ENCODE assay signal across 1 cellular context in the genomic region with DNA sequence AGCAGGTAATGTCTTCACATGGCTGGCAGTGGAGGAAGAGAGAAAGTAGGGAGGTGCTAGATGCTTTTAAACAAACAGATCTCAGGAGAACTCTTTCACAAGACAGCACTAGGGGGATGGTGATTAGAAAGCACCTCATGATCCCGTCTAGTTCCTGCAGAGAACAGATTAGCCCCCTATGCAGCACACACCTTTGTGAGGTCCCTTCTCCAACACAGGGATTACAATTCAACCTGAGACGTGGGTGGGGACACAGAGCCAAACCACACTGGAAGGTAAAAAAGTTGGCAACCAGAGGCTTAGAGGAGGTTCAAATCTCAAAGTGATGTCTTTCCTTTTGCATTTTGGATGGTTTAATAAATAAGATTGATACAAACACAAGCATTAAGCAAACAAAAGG.
TF ChIP-seq lines count a peak whose summit lies in the region.

No MANE protein-coding gene starts in this region.

TF ChIP-seq in GM23338, 12 proteins besides CTCF, POLR2A, EP300 and RAD21 (continued from another document):
- TF ChIP-seq, protein P1, sequence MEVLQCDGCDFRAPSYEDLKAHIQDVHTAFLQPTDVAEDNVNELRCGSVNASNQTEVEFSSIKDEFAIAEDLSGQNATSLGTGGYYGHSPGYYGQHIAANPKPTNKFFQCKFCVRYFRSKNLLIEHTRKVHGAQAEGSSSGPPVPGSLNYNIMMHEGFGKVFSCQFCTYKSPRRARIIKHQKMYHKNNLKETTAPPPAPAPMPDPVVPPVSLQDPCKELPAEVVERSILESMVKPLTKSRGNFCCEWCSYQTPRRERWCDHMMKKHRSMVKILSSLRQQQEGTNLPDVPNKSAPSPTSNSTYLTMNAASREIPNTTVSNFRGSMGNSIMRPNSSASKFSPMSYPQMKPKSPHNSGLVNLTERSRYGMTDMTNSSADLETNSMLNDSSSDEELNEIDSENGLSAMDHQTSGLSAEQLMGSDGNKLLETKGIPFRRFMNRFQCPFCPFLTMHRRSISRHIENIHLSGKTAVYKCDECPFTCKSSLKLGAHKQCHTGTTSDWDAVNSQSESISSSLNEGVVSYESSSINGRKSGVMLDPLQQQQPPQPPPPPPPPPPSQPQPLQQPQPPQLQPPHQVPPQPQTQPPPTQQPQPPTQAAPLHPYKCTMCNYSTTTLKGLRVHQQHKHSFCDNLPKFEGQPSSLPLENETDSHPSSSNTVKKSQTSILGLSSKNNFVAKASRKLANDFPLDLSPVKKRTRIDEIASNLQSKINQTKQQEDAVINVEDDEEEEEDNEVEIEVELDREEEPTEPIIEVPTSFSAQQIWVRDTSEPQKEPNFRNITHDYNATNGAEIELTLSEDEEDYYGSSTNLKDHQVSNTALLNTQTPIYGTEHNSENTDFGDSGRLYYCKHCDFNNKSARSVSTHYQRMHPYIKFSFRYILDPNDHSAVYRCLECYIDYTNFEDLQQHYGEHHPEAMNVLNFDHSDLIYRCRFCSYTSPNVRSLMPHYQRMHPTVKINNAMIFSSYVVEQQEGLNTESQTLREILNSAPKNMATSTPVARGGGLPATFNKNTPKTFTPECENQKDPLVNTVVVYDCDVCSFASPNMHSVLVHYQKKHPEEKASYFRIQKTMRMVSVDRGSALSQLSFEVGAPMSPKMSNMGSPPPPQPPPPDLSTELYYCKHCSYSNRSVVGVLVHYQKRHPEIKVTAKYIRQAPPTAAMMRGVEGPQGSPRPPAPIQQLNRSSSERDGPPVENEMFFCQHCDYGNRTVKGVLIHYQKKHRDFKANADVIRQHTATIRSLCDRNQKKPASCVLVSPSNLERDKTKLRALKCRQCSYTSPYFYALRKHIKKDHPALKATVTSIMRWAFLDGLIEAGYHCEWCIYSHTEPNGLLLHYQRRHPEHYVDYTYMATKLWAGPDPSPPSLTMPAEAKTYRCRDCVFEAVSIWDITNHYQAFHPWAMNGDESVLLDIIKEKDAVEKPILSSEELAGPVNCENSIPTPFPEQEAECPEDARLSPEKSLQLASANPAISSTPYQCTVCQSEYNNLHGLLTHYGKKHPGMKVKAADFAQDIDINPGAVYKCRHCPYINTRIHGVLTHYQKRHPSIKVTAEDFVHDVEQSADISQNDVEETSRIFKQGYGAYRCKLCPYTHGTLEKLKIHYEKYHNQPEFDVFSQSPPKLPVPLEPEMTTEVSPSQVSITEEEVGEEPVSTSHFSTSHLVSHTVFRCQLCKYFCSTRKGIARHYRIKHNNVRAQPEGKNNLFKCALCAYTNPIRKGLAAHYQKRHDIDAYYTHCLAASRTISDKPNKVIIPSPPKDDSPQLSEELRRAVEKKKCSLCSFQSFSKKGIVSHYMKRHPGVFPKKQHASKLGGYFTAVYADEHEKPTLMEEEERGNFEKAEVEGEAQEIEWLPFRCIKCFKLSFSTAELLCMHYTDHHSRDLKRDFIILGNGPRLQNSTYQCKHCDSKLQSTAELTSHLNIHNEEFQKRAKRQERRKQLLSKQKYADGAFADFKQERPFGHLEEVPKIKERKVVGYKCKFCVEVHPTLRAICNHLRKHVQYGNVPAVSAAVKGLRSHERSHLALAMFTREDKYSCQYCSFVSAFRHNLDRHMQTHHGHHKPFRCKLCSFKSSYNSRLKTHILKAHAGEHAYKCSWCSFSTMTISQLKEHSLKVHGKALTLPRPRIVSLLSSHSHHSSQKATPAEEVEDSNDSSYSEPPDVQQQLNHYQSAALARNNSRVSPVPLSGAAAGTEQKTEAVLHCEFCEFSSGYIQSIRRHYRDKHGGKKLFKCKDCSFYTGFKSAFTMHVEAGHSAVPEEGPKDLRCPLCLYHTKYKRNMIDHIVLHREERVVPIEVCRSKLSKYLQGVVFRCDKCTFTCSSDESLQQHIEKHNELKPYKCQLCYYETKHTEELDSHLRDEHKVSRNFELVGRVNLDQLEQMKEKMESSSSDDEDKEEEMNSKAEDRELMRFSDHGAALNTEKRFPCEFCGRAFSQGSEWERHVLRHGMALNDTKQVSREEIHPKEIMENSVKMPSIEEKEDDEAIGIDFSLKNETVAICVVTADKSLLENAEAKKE (CRISPR knock-in tag; IDR thresholded peaks at IDR 0.05) = no peak
- no peak for TF ChIP-seq EZH2 (IDR thresholded peaks at IDR 0.05; ENCODE audit: low read depth, unreplicated experiment)
- TF ChIP-seq, protein P2, sequence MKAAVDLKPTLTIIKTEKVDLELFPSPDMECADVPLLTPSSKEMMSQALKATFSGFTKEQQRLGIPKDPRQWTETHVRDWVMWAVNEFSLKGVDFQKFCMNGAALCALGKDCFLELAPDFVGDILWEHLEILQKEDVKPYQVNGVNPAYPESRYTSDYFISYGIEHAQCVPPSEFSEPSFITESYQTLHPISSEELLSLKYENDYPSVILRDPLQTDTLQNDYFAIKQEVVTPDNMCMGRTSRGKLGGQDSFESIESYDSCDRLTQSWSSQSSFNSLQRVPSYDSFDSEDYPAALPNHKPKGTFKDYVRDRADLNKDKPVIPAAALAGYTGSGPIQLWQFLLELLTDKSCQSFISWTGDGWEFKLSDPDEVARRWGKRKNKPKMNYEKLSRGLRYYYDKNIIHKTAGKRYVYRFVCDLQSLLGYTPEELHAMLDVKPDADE (IDR thresholded peaks at IDR 0.05) = no peak
- TF ChIP-seq NANOG (IDR thresholded peaks at IDR 0.05; ENCODE audit: borderline replicate concordance) = no peak
- TF ChIP-seq CREB1 (CRISPR knock-in tag; IDR thresholded peaks at IDR 0.05; ENCODE audit: low read depth) = no peak
- TF ChIP-seq, protein P3, sequence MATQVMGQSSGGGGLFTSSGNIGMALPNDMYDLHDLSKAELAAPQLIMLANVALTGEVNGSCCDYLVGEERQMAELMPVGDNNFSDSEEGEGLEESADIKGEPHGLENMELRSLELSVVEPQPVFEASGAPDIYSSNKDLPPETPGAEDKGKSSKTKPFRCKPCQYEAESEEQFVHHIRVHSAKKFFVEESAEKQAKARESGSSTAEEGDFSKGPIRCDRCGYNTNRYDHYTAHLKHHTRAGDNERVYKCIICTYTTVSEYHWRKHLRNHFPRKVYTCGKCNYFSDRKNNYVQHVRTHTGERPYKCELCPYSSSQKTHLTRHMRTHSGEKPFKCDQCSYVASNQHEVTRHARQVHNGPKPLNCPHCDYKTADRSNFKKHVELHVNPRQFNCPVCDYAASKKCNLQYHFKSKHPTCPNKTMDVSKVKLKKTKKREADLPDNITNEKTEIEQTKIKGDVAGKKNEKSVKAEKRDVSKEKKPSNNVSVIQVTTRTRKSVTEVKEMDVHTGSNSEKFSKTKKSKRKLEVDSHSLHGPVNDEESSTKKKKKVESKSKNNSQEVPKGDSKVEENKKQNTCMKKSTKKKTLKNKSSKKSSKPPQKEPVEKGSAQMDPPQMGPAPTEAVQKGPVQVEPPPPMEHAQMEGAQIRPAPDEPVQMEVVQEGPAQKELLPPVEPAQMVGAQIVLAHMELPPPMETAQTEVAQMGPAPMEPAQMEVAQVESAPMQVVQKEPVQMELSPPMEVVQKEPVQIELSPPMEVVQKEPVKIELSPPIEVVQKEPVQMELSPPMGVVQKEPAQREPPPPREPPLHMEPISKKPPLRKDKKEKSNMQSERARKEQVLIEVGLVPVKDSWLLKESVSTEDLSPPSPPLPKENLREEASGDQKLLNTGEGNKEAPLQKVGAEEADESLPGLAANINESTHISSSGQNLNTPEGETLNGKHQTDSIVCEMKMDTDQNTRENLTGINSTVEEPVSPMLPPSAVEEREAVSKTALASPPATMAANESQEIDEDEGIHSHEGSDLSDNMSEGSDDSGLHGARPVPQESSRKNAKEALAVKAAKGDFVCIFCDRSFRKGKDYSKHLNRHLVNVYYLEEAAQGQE (IDR thresholded peaks at IDR 0.05; ENCODE audit: unreplicated experiment) = no peak
- TF ChIP-seq ZNF114 (CRISPR knock-in tag; IDR thresholded peaks at IDR 0.05) = no peak
- no peak for TF ChIP-seq POLR2AphosphoS5 (IDR thresholded peaks at IDR 0.05; ENCODE audit: low read depth)
- no peak for TF ChIP-seq JUNB (IDR thresholded peaks at IDR 0.05; ENCODE audit: unreplicated experiment)
- TF ChIP-seq EZH2phosphoT487 (IDR thresholded peaks at IDR 0.05; ENCODE audit: unreplicated experiment) = no peak
- TF ChIP-seq ZNF331 (CRISPR knock-in tag; IDR thresholded peaks at IDR 0.05; ENCODE audit: low read depth) = no peak
